Comparison of ENCODE assay signal across 11 cellular contexts in the genomic region with DNA sequence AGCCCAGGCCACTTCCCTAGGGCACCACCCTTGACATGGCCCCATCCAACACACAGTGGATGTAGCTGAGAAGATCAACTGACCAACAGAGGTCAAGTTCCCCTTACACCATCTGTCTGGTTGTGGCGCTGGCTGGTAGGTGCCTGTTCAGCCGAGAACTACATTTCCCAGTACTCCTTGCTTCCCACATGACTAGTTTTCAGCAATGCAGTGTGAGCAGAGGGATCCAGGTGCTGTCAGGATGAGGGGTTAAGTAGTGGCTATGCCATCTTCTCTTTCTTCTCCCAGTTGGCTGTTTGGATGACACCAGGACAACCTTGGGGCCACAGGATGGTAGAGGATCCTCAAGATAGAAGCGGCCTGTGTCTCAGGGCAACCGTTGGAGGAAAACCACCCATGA. TPM values are rescaled to one million over a fixed set of nuclear protein-coding genes. Genes with fewer than 3 reads are reported as not detected.
DNase-seq lines count a peak whose midpoint lies in the region; ATAC-seq, FAIRE-seq and TF ChIP-seq lines count a peak whose summit lies in the region.
"Had no signal": no experiment of that assay in that cellular context is flagged by ENCODE, and none has a peak within 500 bp of the region (broad histone marks: within the 10 kb centered on the region; RNA-seq: fewer than 3 reads in every experiment).

No MANE protein-coding gene starts in this region.

- ATAC-seq in GM21723 (IDR thresholded peaks at IDR 0.05; ENCODE audit: unreplicated experiment) (no peak), GM21526 (IDR thresholded peaks at IDR 0.05; ENCODE audit: low FRiP score, unreplicated experiment) (no peak)
- ATAC-seq: naive thymus-derived CD4-positive, alpha-beta T cell had no signal

- H3K4me3 Mint-ChIP-seq in endodermal cell = no peak overlapping the region
- H3K4me3 Mint-ChIP-seq: naive thymus-derived CD4-positive, alpha-beta T cell had no signal

- no peak for FAIRE-seq in small intestine (lab: Jason Lieb, UNC)

- H3K4me1 Mint-ChIP-seq in endodermal cell = no peaks in the 10 kb centered on the region
- H3K4me1 Mint-ChIP-seq: naive thymus-derived CD4-positive, alpha-beta T cell had no signal

- H3K27ac Mint-ChIP-seq in endodermal cell = no peak overlapping the region
- H3K27ac Mint-ChIP-seq: naive thymus-derived CD4-positive, alpha-beta T cell had no signal

- WGBS in endodermal cell (ENCODE audit: insufficient coverage in 1 of 2, insufficient read length in 1 of 2), 2 experiments = 76 to 87% methylated on average over 4 of the region's 4 CpGs
- 83 to 90% (median 90%) methylated on average over 4 of the region's 4 CpGs for WGBS in small intestine, 3 donors

- TF ChIP-seq CTCF in endodermal cell (conservative IDR thresholded peaks at IDR 0.05) = no peak

- H3K4me1 ChIP-seq in endodermal cell (ENCODE audit: control insufficient read depth, insufficient read depth, low read length) (no peaks in the 10 kb centered on the region), small intestine (ENCODE audit: control insufficient read depth in 2 of 2, insufficient read depth in 1 of 2, low read depth in 1 of 2, low read length in 1 of 2) (no peaks in the 10 kb centered on the region)

- H3K9me3 ChIP-seq in endodermal cell (ENCODE audit: control insufficient read depth, low read length) (no peaks in the 10 kb centered on the region), small intestine (ENCODE audit: control insufficient read depth, low read depth) (no peaks in the 10 kb centered on the region)

- H3K9me3 Mint-ChIP-seq in endodermal cell = no peaks in the 10 kb centered on the region

- peaks cover 12% of the 10 kb centered on the region for H3K27me3 Mint-ChIP-seq in endodermal cell (ENCODE audit: insufficient read depth)

- H3K36me3 Mint-ChIP-seq in endodermal cell (ENCODE audit: low read depth) = no peaks in the 10 kb centered on the region

- H3K27ac ChIP-seq in endodermal cell (ENCODE audit: low read depth, low read length) = no peak overlapping the region
- H3K27ac ChIP-seq in small intestine (ENCODE audit: low read depth in 1 of 2, low read length in 1 of 2) = no peak overlapping the region
- H3K27ac ChIP-seq: brain microvascular endothelial cell had no signal

- no peak overlapping the region for H3K4me3 ChIP-seq in endodermal cell (ENCODE audit: low read length)
- no peak overlapping the region for H3K4me3 ChIP-seq in small intestine (ENCODE audit: low read depth in 1 of 2, low read length in 2 of 2)

- H3K9ac ChIP-seq in endodermal cell (ENCODE audit: extremely low read depth, low read length, poor library complexity, severe bottlenecking) = no peak overlapping the region

- DNase-seq in SKM-1 treated with dmso at 0.1 percent for 144 hours (lab: John Stamatoyannopoulos, UW; ENCODE audit: unreplicated experiment) = peak; percentile 14
- DNase-seq in SKM-1 (lab: John Stamatoyannopoulos, UW; ENCODE audit: unreplicated experiment) = no peak
- peak; percentile 33 for DNase-seq in NCI-H2171 treated with DMSO at 0.1 percent for 48 hours (lab: John Stamatoyannopoulos, UW)
- peak; percentile 79 for DNase-seq in endodermal cell
- DNase-seq in small intestine = peak; percentile 9
- no peak for DNase-seq in LoVo (ENCODE audit: low spot score)
- DNase-seq: brain microvascular endothelial cell, glutamatergic neuron had no signal

- H3K27me3 ChIP-seq in endodermal cell (ENCODE audit: control insufficient read depth, insufficient read depth, low read length, poor library complexity, severe bottlenecking) = no peaks in the 10 kb centered on the region
- no peaks in the 10 kb centered on the region for H3K27me3 ChIP-seq in small intestine (ENCODE audit: control insufficient read depth in 2 of 2, insufficient read depth in 2 of 2, low read length in 2 of 2)

- no peaks in the 10 kb centered on the region for H3K36me3 ChIP-seq in endodermal cell (ENCODE audit: control insufficient read depth, insufficient read depth, low read length)
- no peaks in the 10 kb centered on the region for H3K36me3 ChIP-seq in small intestine (ENCODE audit: control insufficient read depth in 2 of 2, insufficient read depth in 2 of 2, low read length in 2 of 2)
- H3K36me3 ChIP-seq: brain microvascular endothelial cell had no signal

RNA-seq across cellular contexts. Expression of gene SH3PXD2B, which starts 48.6 kb away (rescaled TPM):
- 10 to 100 TPM; 62.2 to 74.9 TPM for total RNA-seq in endodermal cell
- 46.2 TPM for polyA plus RNA-seq in endodermal cell (2013, experiment 1 of 2)
- polyA plus RNA-seq in endodermal cell (2013, experiment 2 of 2) = 45.0 TPM
- polyA plus RNA-seq in small intestine = 10 to 100 TPM in 1 of 3 donors, 1 to 10 TPM in 2; 1.1 to 11.0 (median 1.9) TPM

Comparison
In these comparisons a context has a peak if more than half of its experiments do, and no peak if none do; other contexts are left out.
1. DNase-seq: peak in SKM-1 treated with dmso at 0.1 percent for 144 hours (single experiment), NCI-H2171 treated with DMSO at 0.1 percent for 48 hours (single experiment), endodermal cell (single experiment) and small intestine (single experiment); none in SKM-1 (single experiment) and LoVo (single experiment).